Comparison of ENCODE assay signal across 25 cellular contexts in genomic region chr14:35430459-35431199, GRCh38. TPM values are rescaled to one million over a fixed set of nuclear protein-coding genes. Genes with fewer than 3 reads are reported as not detected.
DNase-seq lines count a peak whose midpoint lies in the region; ATAC-seq, FAIRE-seq and TF ChIP-seq lines count a peak whose summit lies in the region.
"Had no signal": no experiment of that assay in that cellular context is flagged by ENCODE, and none has a peak within 500 bp of the region (broad histone marks: within the 10 kb centered on the region; RNA-seq: fewer than 3 reads in every experiment).

No MANE protein-coding gene starts in this region.

- H3K4me2 ChIP-seq in neural progenitor cell = no peak overlapping the region

- FAIRE-seq in GM19239 (lab: Jason Lieb, UNC) (peak; percentile 51), GM12892 (lab: Jason Lieb, UNC) (no peak)
- FAIRE-seq: islet of Langerhans had no signal

- H4K20me1 ChIP-seq in neural progenitor cell (ENCODE audit: low read depth) = no peaks in the 10 kb centered on the region

- no peaks in the 10 kb centered on the region for H3F3A ChIP-seq in neural progenitor cell (ENCODE audit: low read depth)

- H2AFZ ChIP-seq in neural progenitor cell (replicated peaks) = peak overlapping the region; percentile 45

- TF ChIP-seq POLR2A in GM12892 (IDR thresholded peaks at IDR 0.05; ENCODE audit: low read depth, low read length) = no peak

- H3K4me1 Mint-ChIP-seq in activated CD4-positive, alpha-beta T cell treated with anti-CD3 and anti-CD28 coated beads, Interleukin-2, amount 10 ng/mL, durations not matched to agents 24 days and 14 days = peaks cover 22% of the 10 kb centered on the region
- peaks cover 16% of the 10 kb centered on the region for H3K4me1 Mint-ChIP-seq in activated CD4-positive, alpha-beta T cell treated with anti-CD3 and anti-CD28 coated beads, Interleukin-2, amount 10 ng/mL, durations not matched to agents 7 days and 5 days
- peaks cover 9% of the 10 kb centered on the region for H3K4me1 Mint-ChIP-seq in T-helper 17 cell
- peaks cover 2% of the 10 kb centered on the region for H3K4me1 Mint-ChIP-seq in neural progenitor cell

- no peak for DNase-seq in activated CD4-positive, alpha-beta T cell treated with anti-CD3 and anti-CD28 coated beads, Interleukin-2, amount 10 ng/mL, durations not matched to agents 24 days and 14 days
- DNase-seq in activated CD4-positive, alpha-beta T cell treated with anti-CD3 and anti-CD28 coated beads, Interleukin-2, amount 10 ng/mL, durations not matched to agents 7 days and 5 days = no peak
- DNase-seq in GM19239 (ENCODE audit: insufficient read length, low spot score) (no peak), T-helper 17 cell (no peak), neural progenitor cell (ENCODE audit: low spot score) (no peak), GM12892 (ENCODE audit: insufficient read length) (no peak), kidney tubule cell (ENCODE audit: low spot score) (no peak)
- no peak for DNase-seq in stimulated activated CD4-positive, alpha-beta T cell treated with anti-CD3 and anti-CD28 coated beads, Interleukin-15, amount 100 ng/mL, for 24 hours
- DNase-seq: activated CD8-positive, alpha-beta memory T cell treated with anti-CD3 and anti-CD28 coated beads for 24 hours; activated naive CD8-positive, alpha-beta T cell treated with anti-CD3 and anti-CD28 coated beads, Interleukin-2, amount 50 U/mL, for 24 hours; activated T-cell treated with anti-CD3 and anti-CD28 coated beads, Interleukin-2, amount 50 U/mL, for 1 hour; caudate nucleus; CD8-positive, alpha-beta memory T cell; cortex of kidney; DMS 273 treated with DMSO at 0.1 percent for 48 hours; erythroblast; left lung; NCI-H1092 treated with DMSO at 0.1 percent for 48 hours; NCI-H187; NCI-H446 treated with DMSO at 0.1 percent for 48 hours; NCI-H774; occipital lobe; transverse colon had no signal

- no peak overlapping the region for H3K4me3 ChIP-seq in neural progenitor cell
- H3K4me3 ChIP-seq: left lung, transverse colon had no signal

- no peak for ATAC-seq in T-helper 17 cell
- ATAC-seq: activated naive CD8-positive, alpha-beta T cell treated with anti-CD3 and anti-CD28 coated beads, Interleukin-2, amount 50 U/mL, for 24 hours; left lung; stimulated activated effector memory CD8-positive, alpha-beta T cell treated with anti-CD3 and anti-CD28 coated beads, Interleukin-12 subunit alpha, Interleukin-12 subunit beta, amount 100 ng/mL, for 72 hours had no signal

- H3K79me2 ChIP-seq in neural progenitor cell (ENCODE audit: low read depth) = no peaks in the 10 kb centered on the region

- H3K27me3 Mint-ChIP-seq in activated CD4-positive, alpha-beta T cell treated with anti-CD3 and anti-CD28 coated beads, Interleukin-2, amount 10 ng/mL, durations not matched to agents 24 days and 14 days = no peaks in the 10 kb centered on the region
- no peaks in the 10 kb centered on the region for H3K27me3 Mint-ChIP-seq in activated CD4-positive, alpha-beta T cell treated with anti-CD3 and anti-CD28 coated beads, Interleukin-2, amount 10 ng/mL, durations not matched to agents 7 days and 5 days
- H3K27me3 Mint-ChIP-seq in T-helper 17 cell = no peaks in the 10 kb centered on the region
- peaks cover 6% of the 10 kb centered on the region for H3K27me3 Mint-ChIP-seq in neural progenitor cell (ENCODE audit: insufficient read depth, low read depth)
- H3K27me3 Mint-ChIP-seq: activated naive CD8-positive, alpha-beta T cell treated with anti-CD3 and anti-CD28 coated beads, Interleukin-2, amount 50 U/mL, for 24 hours; CD8-positive, alpha-beta memory T cell had no signal

- no peaks in the 10 kb centered on the region for H3K9me3 Mint-ChIP-seq in activated CD4-positive, alpha-beta T cell treated with anti-CD3 and anti-CD28 coated beads, Interleukin-2, amount 10 ng/mL, durations not matched to agents 24 days and 14 days
- H3K9me3 Mint-ChIP-seq in activated CD4-positive, alpha-beta T cell treated with anti-CD3 and anti-CD28 coated beads, Interleukin-2, amount 10 ng/mL, durations not matched to agents 7 days and 5 days = no peaks in the 10 kb centered on the region
- no peaks in the 10 kb centered on the region for H3K9me3 Mint-ChIP-seq in neural progenitor cell
- H3K9me3 Mint-ChIP-seq: activated naive CD8-positive, alpha-beta T cell treated with anti-CD3 and anti-CD28 coated beads, Interleukin-2, amount 50 U/mL, for 24 hours; CD8-positive, alpha-beta memory T cell; stimulated activated effector memory CD8-positive, alpha-beta T cell treated with anti-CD3 and anti-CD28 coated beads, Interleukin-12 subunit alpha, Interleukin-12 subunit beta, amount 100 ng/mL, for 72 hours had no signal

- no peak for TF ChIP-seq CTCF in neural progenitor cell (IDR thresholded peaks at IDR 0.05)

- H3K9me3 ChIP-seq in T-helper 17 cell (ENCODE audit: control insufficient read depth, low read length, poor library complexity, severe bottlenecking) = no peaks in the 10 kb centered on the region
- H3K9me3 ChIP-seq in neural progenitor cell (ENCODE audit: low read depth) = no peaks in the 10 kb centered on the region
- H3K9me3 ChIP-seq: left lung, transverse colon had no signal

- no peaks in the 10 kb centered on the region for H3K36me3 ChIP-seq in neural progenitor cell
- H3K36me3 ChIP-seq: left lung, transverse colon had no signal

- H3K9ac ChIP-seq in neural progenitor cell = no peak overlapping the region

- no peaks in the 10 kb centered on the region for H3K36me3 Mint-ChIP-seq in activated CD4-positive, alpha-beta T cell treated with anti-CD3 and anti-CD28 coated beads, Interleukin-2, amount 10 ng/mL, durations not matched to agents 24 days and 14 days (ENCODE audit: low read depth)
- H3K36me3 Mint-ChIP-seq in activated CD4-positive, alpha-beta T cell treated with anti-CD3 and anti-CD28 coated beads, Interleukin-2, amount 10 ng/mL, durations not matched to agents 7 days and 5 days (ENCODE audit: low read depth) = no peaks in the 10 kb centered on the region
- H3K36me3 Mint-ChIP-seq in T-helper 17 cell (ENCODE audit: low read depth) (no peaks in the 10 kb centered on the region), neural progenitor cell (no peaks in the 10 kb centered on the region)
- H3K36me3 Mint-ChIP-seq: CD8-positive, alpha-beta memory T cell; stimulated activated effector memory CD8-positive, alpha-beta T cell treated with anti-CD3 and anti-CD28 coated beads, Interleukin-12 subunit alpha, Interleukin-12 subunit beta, amount 100 ng/mL, for 72 hours had no signal

- POLR2A ChIA-PET in activated CD4-positive, alpha-beta T cell treated with anti-CD3 and anti-CD28 coated beads, Interleukin-2, amount 10 ng/mL, durations not matched to agents 7 days and 5 days (lab: Charles Lee) = interaction anchor here (0.6 kb wide), 1 partner anchor 388 kb away, joined by 3 read pairs; no protein-coding TSS in a partner anchor

- CTCF ChIA-PET in activated CD4-positive, alpha-beta T cell treated with anti-CD3 and anti-CD28 coated beads, Interleukin-2, amount 10 ng/mL, durations not matched to agents 7 days and 5 days (lab: Charles Lee) = interaction anchor here (0.6 to 1.6 kb wide), 4 partner anchors 14 to 555 kb away, joined by 3 to 5 read pairs (median 4); partner anchors contain the start of gene BAZ1A

- no peaks in the 10 kb centered on the region for H3K27me3 ChIP-seq in neural progenitor cell
- H3K27me3 ChIP-seq: left lung, transverse colon had no signal

- H3K4me3 Mint-ChIP-seq in activated CD4-positive, alpha-beta T cell treated with anti-CD3 and anti-CD28 coated beads, Interleukin-2, amount 10 ng/mL, durations not matched to agents 24 days and 14 days = peak overlapping the region; percentile 6
- H3K4me3 Mint-ChIP-seq in activated CD4-positive, alpha-beta T cell treated with anti-CD3 and anti-CD28 coated beads, Interleukin-2, amount 10 ng/mL, durations not matched to agents 7 days and 5 days = no peak overlapping the region
- peak overlapping the region; percentile 43 for H3K4me3 Mint-ChIP-seq in T-helper 17 cell
- H3K4me3 Mint-ChIP-seq in neural progenitor cell = no peak overlapping the region
- H3K4me3 Mint-ChIP-seq: activated naive CD8-positive, alpha-beta T cell treated with anti-CD3 and anti-CD28 coated beads, Interleukin-2, amount 50 U/mL, for 24 hours; CD8-positive, alpha-beta memory T cell; stimulated activated effector memory CD8-positive, alpha-beta T cell treated with anti-CD3 and anti-CD28 coated beads, Interleukin-12 subunit alpha, Interleukin-12 subunit beta, amount 100 ng/mL, for 72 hours had no signal

- H3K27ac Mint-ChIP-seq in activated CD4-positive, alpha-beta T cell treated with anti-CD3 and anti-CD28 coated beads, Interleukin-2, amount 10 ng/mL, durations not matched to agents 24 days and 14 days = no peak overlapping the region
- no peak overlapping the region for H3K27ac Mint-ChIP-seq in activated CD4-positive, alpha-beta T cell treated with anti-CD3 and anti-CD28 coated beads, Interleukin-2, amount 10 ng/mL, durations not matched to agents 7 days and 5 days
- H3K27ac Mint-ChIP-seq in T-helper 17 cell (peak overlapping the region; percentile 51), neural progenitor cell (no peak overlapping the region)
- H3K27ac Mint-ChIP-seq: activated naive CD8-positive, alpha-beta T cell treated with anti-CD3 and anti-CD28 coated beads, Interleukin-2, amount 50 U/mL, for 24 hours; stimulated activated effector memory CD8-positive, alpha-beta T cell treated with anti-CD3 and anti-CD28 coated beads, Interleukin-12 subunit alpha, Interleukin-12 subunit beta, amount 100 ng/mL, for 72 hours had no signal

- H3K4me1 ChIP-seq in neural progenitor cell = no peaks in the 10 kb centered on the region
- H3K4me1 ChIP-seq: transverse colon had no signal

- H3K27ac ChIP-seq in neural progenitor cell = no peak overlapping the region
- H3K27ac ChIP-seq: left lung, transverse colon had no signal

- intact Hi-C loops in activated CD4-positive, alpha-beta T cell treated with anti-CD3 and anti-CD28 coated beads, Interleukin-2, amount 10 ng/mL, durations not matched to agents 24 days and 14 days (cut with micrococcal nuclease) = loop anchor here (10.0 kb wide), 1 partner anchor 104 kb away; the partner anchor contains the start of gene INSM2

RNA-seq across cellular contexts. Expression of gene NFKBIA, which starts 26.1 kb away (rescaled TPM):
- total RNA-seq in activated CD4-positive, alpha-beta T cell treated with anti-CD3 and anti-CD28 coated beads, Interleukin-2, amount 10 ng/mL, durations not matched to agents 24 days and 14 days = 506 and 534 TPM in 2 replicates
- 10 to 100 TPM; 60.1 to 61.7 TPM for total RNA-seq in activated CD4-positive, alpha-beta T cell treated with anti-CD3 and anti-CD28 coated beads, Interleukin-2, amount 10 ng/mL, durations not matched to agents 7 days and 5 days
- total RNA-seq in T-helper 17 cell = 1,000 to 10,000 TPM; 1,744 to 1,805 TPM
- total RNA-seq in neural progenitor cell (ENCODE audit: low replicate concordance) = 26.4 and 31.6 TPM in 2 replicates
- 229 TPM for polyA plus RNA-seq in GM12892 (2012; ENCODE audit: missing spikeins)

Comparison
In these comparisons a context has a peak if more than half of its experiments do, and no peak if none do; other contexts are left out.
1. H3K4me3 Mint-ChIP-seq: peak in activated CD4-positive, alpha-beta T cell treated with anti-CD3 and anti-CD28 coated beads, Interleukin-2, amount 10 ng/mL, durations not matched to agents 24 days and 14 days (single experiment) and T-helper 17 cell (single experiment); none in activated CD4-positive, alpha-beta T cell treated with anti-CD3 and anti-CD28 coated beads, Interleukin-2, amount 10 ng/mL, durations not matched to agents 7 days and 5 days (single experiment) and neural progenitor cell (single experiment).